1 cellular context compared by ENCODE assay signal in genomic region chr6:113598786-113599185, GRCh38.
TF ChIP-seq lines count a peak whose summit lies in the region.

No MANE protein-coding gene starts in this region.

TF ChIP-seq in IMR-90, 13 proteins besides CTCF, POLR2A, EP300 and RAD21:
- TF ChIP-seq USF2 (IDR thresholded peaks at IDR 0.05; ENCODE audit: low read depth, low read length) (no peak), ELK1 (IDR thresholded peaks at IDR 0.05; ENCODE audit: borderline replicate concordance, low read depth, low read length) (no peak), RFX5 (IDR thresholded peaks at IDR 0.05; ENCODE audit: low read depth, low read length) (no peak), FOS (IDR thresholded peaks at IDR 0.05; ENCODE audit: low read depth, low read length) (no peak), CHD1 (IDR thresholded peaks at IDR 0.05; ENCODE audit: low read depth, low read length) (no peak), MXI1 (IDR thresholded peaks at IDR 0.05; ENCODE audit: borderline replicate concordance, low read depth, low read length) (no peak), CEBPB (IDR thresholded peaks at IDR 0.05; ENCODE audit: low read depth, low read length) (no peak), MAZ (IDR thresholded peaks at IDR 0.05; ENCODE audit: borderline replicate concordance, low read depth, low read length) (no peak), MAFK (IDR thresholded peaks at IDR 0.05; ENCODE audit: low read depth, low read length) (no peak), NFE2L2 (IDR thresholded peaks at IDR 0.05; ENCODE audit: low read depth, low read length) (no peak), SMC3 (IDR thresholded peaks at IDR 0.05; ENCODE audit: low read depth, low read length) (no peak), RCOR1 (IDR thresholded peaks at IDR 0.05; ENCODE audit: insufficient replicate concordance, low read length) (no peak), BHLHE40 (IDR thresholded peaks at IDR 0.05; ENCODE audit: low read depth, low read length) (no peak)
